ENCODE assay signal across 8 cellular contexts in the genomic region with DNA sequence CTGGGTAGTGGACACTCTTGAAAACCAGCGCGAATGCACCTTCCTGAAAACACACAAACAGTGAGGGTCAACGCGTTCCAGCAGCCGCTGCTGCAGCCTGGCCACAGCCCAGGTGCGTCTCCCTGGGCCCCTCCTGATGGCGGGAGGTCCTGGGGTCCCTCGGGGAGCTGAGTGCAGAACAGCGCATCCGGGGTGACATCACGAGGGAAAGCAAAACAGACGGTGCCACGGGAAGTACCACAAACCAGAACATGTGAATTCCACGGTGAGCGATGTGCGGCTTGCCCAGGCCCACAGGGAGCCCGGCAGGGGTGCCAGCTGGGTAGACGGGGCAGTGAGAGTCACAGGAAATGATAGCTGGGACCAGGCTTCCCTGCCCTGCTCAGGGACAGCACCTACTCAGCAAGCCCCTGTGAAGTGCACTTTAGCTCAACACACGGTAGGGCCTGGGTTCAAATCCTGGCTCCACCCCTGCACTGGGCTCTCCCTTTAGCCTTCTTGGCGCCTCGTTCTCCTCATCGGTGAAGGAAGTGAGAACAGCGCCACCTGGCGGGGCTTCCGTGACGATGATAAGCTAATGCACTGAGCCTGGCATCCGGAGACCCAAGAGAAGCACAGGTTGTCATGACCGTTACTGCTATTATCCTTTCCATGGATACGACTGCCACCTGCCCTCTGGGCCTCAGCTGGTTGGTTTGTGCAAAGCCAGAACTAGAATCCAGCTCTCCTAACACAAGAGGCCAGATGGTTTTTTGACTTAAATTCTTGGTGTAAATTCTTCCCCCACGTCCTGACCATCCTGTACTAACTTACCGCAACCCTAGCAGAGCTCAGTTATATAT. TPM values are rescaled to one million over a fixed set of nuclear protein-coding genes. Genes with fewer than 3 reads are reported as not detected.
DNase-seq lines count a peak whose midpoint lies in the region; ATAC-seq and TF ChIP-seq lines count a peak whose summit lies in the region.

No MANE protein-coding gene starts in this region.

- H3K36me3 Mint-ChIP-seq in activated CD4-positive, alpha-beta T cell treated with anti-CD3 and anti-CD28 coated beads, Interleukin-2, amount 10 ng/mL, durations not matched to agents 24 days and 14 days (ENCODE audit: low read depth) = no peaks in the 10 kb centered on the region

- H3K27me3 Mint-ChIP-seq in activated CD4-positive, alpha-beta T cell treated with anti-CD3 and anti-CD28 coated beads, Interleukin-2, amount 10 ng/mL, durations not matched to agents 24 days and 14 days = peaks cover 12% of the 10 kb centered on the region

- no peaks in the 10 kb centered on the region for H3K4me1 ChIP-seq in colonic mucosa
- H3K4me1 ChIP-seq in lower lobe of right lung = peaks cover 6% of the 10 kb centered on the region

- H3K9me3 ChIP-seq in colonic mucosa (no peaks in the 10 kb centered on the region), lower lobe of right lung (no peaks in the 10 kb centered on the region)

- H3K27me3 ChIP-seq in colonic mucosa (no peaks in the 10 kb centered on the region), lower lobe of right lung (ENCODE audit: low read depth) (no peaks in the 10 kb centered on the region)

- peak; percentile 61 for TF ChIP-seq CTCF in colonic mucosa (IDR thresholded peaks at IDR 0.05)
- TF ChIP-seq CTCF in lower lobe of right lung (IDR thresholded peaks at IDR 0.05) = peak; percentile 79

- no peaks in the 10 kb centered on the region for H3K4me1 Mint-ChIP-seq in activated CD4-positive, alpha-beta T cell treated with anti-CD3 and anti-CD28 coated beads, Interleukin-2, amount 10 ng/mL, durations not matched to agents 24 days and 14 days

- intact Hi-C loops in activated CD4-positive, alpha-beta T cell treated with anti-CD3 and anti-CD28 coated beads, Interleukin-2, amount 10 ng/mL, durations not matched to agents 24 days and 14 days (cut with micrococcal nuclease) = loop anchor here (1.0 to 10.0 kb wide), 3 partner anchors 35 to 201 kb away; a partner anchor contains a TSS
- intact Hi-C loops in colonic mucosa (cut with DNase I) = loop anchor here (5.0 kb wide), 1 partner anchor 201 kb away; no protein-coding TSS in a partner anchor
- intact Hi-C loops in lower lobe of right lung (cut with DNase I) = no loop called here

- H3K36me3 ChIP-seq in colonic mucosa = no peaks in the 10 kb centered on the region
- peaks cover 12% of the 10 kb centered on the region for H3K36me3 ChIP-seq in lower lobe of right lung

- DNase-seq in NK-92 treated with Interleukin-12 subunit alpha and Interleukin-12 subunit beta, amount 100 ng/mL, for 24 hours (lab: John Stamatoyannopoulos, UW) = peak; percentile 60
- no peak for DNase-seq in NK-92 (lab: John Stamatoyannopoulos, UW; ENCODE audit: unreplicated experiment)
- DNase-seq in NCI-H460 (ENCODE audit: extremely low read depth, low read depth) = peak; percentile 90
- DNase-seq in activated CD4-positive, alpha-beta T cell treated with anti-CD3 and anti-CD28 coated beads, Interleukin-2, amount 10 ng/mL, durations not matched to agents 24 days and 14 days = peak; percentile 93
- DNase-seq in colonic mucosa = peak; percentile 84
- DNase-seq in lower lobe of right lung = peak; percentile 91
- peak; percentile 79 for DNase-seq in stimulated activated CD8-positive, alpha-beta memory T cell treated with anti-CD3 and anti-CD28 coated beads, Interleukin-15, amount 100 ng/mL, for 24 hours (ENCODE audit: low read depth)

- H3K27ac Mint-ChIP-seq in activated CD4-positive, alpha-beta T cell treated with anti-CD3 and anti-CD28 coated beads, Interleukin-2, amount 10 ng/mL, durations not matched to agents 24 days and 14 days = no peak overlapping the region

- H3K9ac ChIP-seq in colonic mucosa (ENCODE audit: low read depth in 2 of 2, low read length in 2 of 2) = no peak overlapping the region

- H3K4me3 ChIP-seq in colonic mucosa (no peak overlapping the region), lower lobe of right lung (no peak overlapping the region)

- H3K27ac ChIP-seq in colonic mucosa (no peak overlapping the region), lower lobe of right lung (no peak overlapping the region)

- H3K9me3 Mint-ChIP-seq in activated CD4-positive, alpha-beta T cell treated with anti-CD3 and anti-CD28 coated beads, Interleukin-2, amount 10 ng/mL, durations not matched to agents 24 days and 14 days = no peaks in the 10 kb centered on the region

- no peak overlapping the region for H3K4me3 Mint-ChIP-seq in activated CD4-positive, alpha-beta T cell treated with anti-CD3 and anti-CD28 coated beads, Interleukin-2, amount 10 ng/mL, durations not matched to agents 24 days and 14 days

- peak; percentile 84 for ATAC-seq in HG03159 (IDR thresholded peaks at IDR 0.05; ENCODE audit: unreplicated experiment)
- peak; percentile 72 to 80 for ATAC-seq in lower lobe of right lung

RNA-seq across cellular contexts. Expression of a gene that starts 24.6 kb away (rescaled TPM):
- 10.6 and 12.5 TPM in 2 replicates for total RNA-seq in NCI-H460 (2014; rRNA removed; shearing (Covaris generic))
- 7.8 and 13.3 TPM in 2 replicates for polyA plus RNA-seq in NCI-H460 (2014; cell fraction: nucleus; rRNA removed)
- 0.42 TPM in 1 of 2 replicates, not detected in the other for total RNA-seq in activated CD4-positive, alpha-beta T cell treated with anti-CD3 and anti-CD28 coated beads, Interleukin-2, amount 10 ng/mL, durations not matched to agents 24 days and 14 days
- total RNA-seq in colonic mucosa (1 to 10 TPM in 1 of 2 donors, under 1 TPM in 1; 0.62 to 3.2 TPM), lower lobe of right lung (13.4 TPM)

RNA-seq across cellular contexts. Expression of a gene that starts 36.6 kb away (rescaled TPM):
- total RNA-seq in NCI-H460 (2014; rRNA removed; shearing (Covaris generic)) = 33.2 and 39.2 TPM in 2 replicates
- 32.7 and 50.5 TPM in 2 replicates for polyA plus RNA-seq in NCI-H460 (2014; cell fraction: nucleus; rRNA removed)
- total RNA-seq in activated CD4-positive, alpha-beta T cell treated with anti-CD3 and anti-CD28 coated beads, Interleukin-2, amount 10 ng/mL, durations not matched to agents 24 days and 14 days = 44.5 and 45.0 TPM in 2 replicates
- total RNA-seq in colonic mucosa (10 to 100 TPM; 46.4 to 50.2 TPM), lower lobe of right lung (43.1 TPM)
